In the genomic region with DNA sequence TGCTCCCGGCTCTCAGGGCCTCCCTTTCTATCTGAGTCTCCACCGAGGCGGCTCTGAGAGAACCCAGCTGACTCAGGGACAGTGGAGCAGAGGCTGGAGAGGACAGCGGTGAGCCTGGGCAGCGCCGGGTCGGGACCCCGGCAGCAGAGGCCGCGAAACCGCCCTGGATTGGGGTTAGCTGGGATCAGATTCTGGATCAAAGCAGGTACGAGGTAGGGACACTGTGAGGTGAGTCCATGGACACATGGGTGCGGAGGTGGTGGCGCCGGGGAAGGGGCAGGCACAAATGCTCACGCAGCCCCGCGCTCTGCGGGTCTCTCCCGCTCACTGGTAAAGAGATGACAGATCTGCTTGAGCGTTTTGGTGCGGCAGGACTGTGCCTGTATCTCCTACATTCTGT, we compare ENCODE assay signal across 14 cellular contexts.
DNase-seq lines count a peak whose midpoint lies in the region; ATAC-seq and TF ChIP-seq lines count a peak whose summit lies in the region.
"Had no signal": no experiment of that assay in that cellular context is flagged by ENCODE, and none has a peak within 500 bp of the region (broad histone marks: within the 10 kb centered on the region; RNA-seq: fewer than 3 reads in every experiment).

No MANE protein-coding gene starts in this region.

- H3K4me1 Mint-ChIP-seq in GM23338 = peaks cover 25% of the 10 kb centered on the region

- H2BK12ac ChIP-seq in neuronal stem cell (ENCODE audit: low read length) = no peak overlapping the region

- H3K27ac ChIP-seq in GM23338 (ENCODE audit: low read depth) (no peak overlapping the region), PC-9 (peak overlapping the region; percentile 97), epithelial cell of prostate (peak overlapping the region; percentile 98), neuronal stem cell (replicated peaks; ENCODE audit: low read length) (no peak overlapping the region)
- H3K27ac ChIP-seq: A549 had no signal

- H3K36me3 ChIP-seq in GM23338 (ENCODE audit: insufficient read depth) (no peaks in the 10 kb centered on the region), PC-9 (ENCODE audit: low read depth) (no peaks in the 10 kb centered on the region), neuronal stem cell (replicated peaks in 1 of 2; ENCODE audit: control insufficient read depth in 2 of 2, insufficient read depth in 2 of 2, low read length in 2 of 2) (no peaks in the 10 kb centered on the region)
- H3K36me3 ChIP-seq: BE2C had no signal

- peak overlapping the region; percentile 69 for H3K18ac ChIP-seq in neuronal stem cell (ENCODE audit: low read length)

- H3K4me3 ChIP-seq in GM23338 (no peak overlapping the region), PC-9 (no peak overlapping the region), neuronal stem cell (ENCODE audit: low read length in 2 of 2) (no peak overlapping the region)
- H3K4me3 ChIP-seq: A549 had no signal

- H2AK5ac ChIP-seq in neuronal stem cell (ENCODE audit: low read depth, low read length) = no peak overlapping the region

- TSS peak; percentile 46 for BruUV-seq in PC-9 (replicated peaks; lab: Mats Ljungman, UMichigan)

- H3K9me3 ChIP-seq in PC-9 (ENCODE audit: insufficient read depth, low read depth) = peaks cover 10% of the 10 kb centered on the region; the same call in 1 of the 2 replicates
- H3K9me3 ChIP-seq in neuronal stem cell (replicated peaks in 1 of 2; ENCODE audit: control insufficient read depth in 2 of 2, insufficient read depth in 1 of 2, low read depth in 1 of 2, low read length in 2 of 2) = no peaks in the 10 kb centered on the region
- H3K9me3 ChIP-seq: A549, BE2C had no signal

- POLR2A ChIA-PET in PC-9 (lab: Charles Lee; ENCODE audit: unreplicated experiment) = no interaction called here

- H3K27me3 ChIP-seq in GM23338 (ENCODE audit: insufficient read depth) (no peaks in the 10 kb centered on the region), PC-9 (ENCODE audit: insufficient read depth, low read depth) (no peaks in the 10 kb centered on the region), neuronal stem cell (ENCODE audit: control insufficient read depth in 3 of 3, insufficient read depth in 3 of 3, low read depth in 1 of 3, low read length in 3 of 3) (no peaks in the 10 kb centered on the region)
- H3K27me3 ChIP-seq: BE2C had no signal

- no peaks in the 10 kb centered on the region for H3K79me1 ChIP-seq in neuronal stem cell (ENCODE audit: low read depth, low read length)

- H2BK15ac ChIP-seq in neuronal stem cell (ENCODE audit: low read length) = no peak overlapping the region

- H3F3A ChIP-seq in GM23338 (replicated peaks; ENCODE audit: low read depth) = no peaks in the 10 kb centered on the region
- peaks cover 55% of the 10 kb centered on the region for H3F3A ChIP-seq in PC-9 (ENCODE audit: insufficient read depth, low read depth)

- H3K9me2 ChIP-seq in GM23338 (ENCODE audit: insufficient read depth) (0 out of 2 replicates have a peak, but pooled peaks cover 8% of the 10 kb centered on the region), PC-9 (ENCODE audit: insufficient read depth) (no peaks in the 10 kb centered on the region)

- H3K4me1 ChIP-seq in GM23338 (ENCODE audit: insufficient read depth) (no peaks in the 10 kb centered on the region), PC-9 (replicated peaks; ENCODE audit: insufficient read depth) (peaks cover 90% of the 10 kb centered on the region), neuronal stem cell (ENCODE audit: control insufficient read depth in 2 of 2, insufficient read depth in 1 of 2, low read depth in 1 of 2, low read length in 2 of 2) (peaks cover 0 to 4% of the 10 kb centered on the region in 2 donors)
- H3K4me1 ChIP-seq: A549, BE2C had no signal

- H3K23ac ChIP-seq in neuronal stem cell (ENCODE audit: low read depth, low read length, poor library complexity) = no peak overlapping the region

- peak overlapping the region; percentile 76 for H2BK5ac ChIP-seq in neuronal stem cell (ENCODE audit: low read length)

- CTCF ChIA-PET in PC-9 (lab: Charles Lee) = interaction anchor here (0.6 to 1.1 kb wide), 2 partner anchors 33 to 783 kb away, joined by 4 to 5 read pairs; no protein-coding TSS in a partner anchor

- no peak overlapping the region for H3K9ac ChIP-seq in neuronal stem cell (ENCODE audit: low read depth, low read length, poor library complexity)

- H4K20me1 ChIP-seq in GM23338 (replicated peaks; ENCODE audit: insufficient read depth) (no peaks in the 10 kb centered on the region), PC-9 (ENCODE audit: insufficient read depth) (no peaks in the 10 kb centered on the region)

- no peak overlapping the region for H2BK120ac ChIP-seq in neuronal stem cell (ENCODE audit: low read depth, low read length)

- H3K4ac ChIP-seq in neuronal stem cell (ENCODE audit: low read length) = no peak overlapping the region

- no peaks in the 10 kb centered on the region; the same call in 2 of the 3 replicates for H3K36me3 Mint-ChIP-seq in GM23338 (ENCODE audit: low read depth)
- H3K36me3 Mint-ChIP-seq: CD8-positive, alpha-beta memory T cell had no signal

- ATAC-seq in GM23338 = no peak
- ATAC-seq in HG02678 (IDR thresholded peaks at IDR 0.05; ENCODE audit: unreplicated experiment) = no peak
- ATAC-seq in HG03354 (IDR thresholded peaks at IDR 0.05; ENCODE audit: poor library complexity, severe bottlenecking, unreplicated experiment) = no peak
- ATAC-seq in GM18858 (IDR thresholded peaks at IDR 0.05; ENCODE audit: unreplicated experiment) = no peak

- H3K79me2 ChIP-seq in GM23338 (replicated peaks; ENCODE audit: insufficient read depth) = no peaks in the 10 kb centered on the region
- no peaks in the 10 kb centered on the region for H3K79me2 ChIP-seq in PC-9 (ENCODE audit: low read depth)

- WGBS in neuronal stem cell (ENCODE audit: extremely low coverage in 2 of 2, insufficient read length in 2 of 2, insufficient replicate concordance in 1 of 2), 2 donors = no CpG with 5 or more reads among the region's 22 CpGs

- no peak overlapping the region for H4K91ac ChIP-seq in neuronal stem cell (ENCODE audit: low read depth, low read length, poor library complexity)

- intact Hi-C loops in PC-9 (cut with micrococcal nuclease; ENCODE audit: unreplicated experiment) = loop anchor here (5.0 kb wide), 2 partner anchors 537 to 1102 kb away; no protein-coding TSS in a partner anchor

- DNase-seq in GM23338 (ENCODE audit: low spot score) = no peak
- DNase-seq in PC-9 = no peak
- DNase-seq in epithelial cell of prostate (ENCODE audit: low read depth, low spot score) = no peak
- no peak for DNase-seq in neuronal stem cell (ENCODE audit: low spot score)
- DNase-seq in NCI-H1930 (lab: John Stamatoyannopoulos, UW) = no peak
- DNase-seq: BE2C; CD8-positive, alpha-beta memory T cell; DND-41; GDM1; H7 had no signal

- TF ChIP-seq CTCF in GM23338 (conservative IDR thresholded peaks at IDR 0.05; ENCODE audit: low read depth in 2 of 2) (no peak), PC-9 (conservative IDR thresholded peaks at IDR 0.05) (no peak)

- no peak overlapping the region for H3K4me3 Mint-ChIP-seq in GM23338

- H3K27ac Mint-ChIP-seq in GM23338 = no peak overlapping the region

- H3K27me3 Mint-ChIP-seq in GM23338 (ENCODE audit: insufficient read depth, low read depth, poor library complexity) = peaks cover 1% of the 10 kb centered on the region

- H4K8ac ChIP-seq in neuronal stem cell (ENCODE audit: low read depth, low read length) = no peak overlapping the region

- peaks cover 8% of the 10 kb centered on the region; the same call in 2 of the 3 replicates for H3K9me3 Mint-ChIP-seq in GM23338
- H3K9me3 Mint-ChIP-seq: CD8-positive, alpha-beta memory T cell had no signal

- H3K14ac ChIP-seq in neuronal stem cell (ENCODE audit: low read length) = no peak overlapping the region

- peak overlapping the region; percentile 66; the same call in 1 of the 2 replicates for H2AFZ ChIP-seq in GM23338
- no peak overlapping the region; the same call in 1 of the 2 replicates for H2AFZ ChIP-seq in PC-9
- H2AFZ ChIP-seq in neuronal stem cell (ENCODE audit: low read length) = no peak overlapping the region

- no peak overlapping the region for H3K4me2 ChIP-seq in GM23338
- H3K4me2 ChIP-seq in PC-9 = peak overlapping the region; percentile 73
- H3K4me2 ChIP-seq in neuronal stem cell (ENCODE audit: insufficient read depth, low read length, poor library complexity, severe bottlenecking) = no peak overlapping the region
- H3K4me2 ChIP-seq: A549 had no signal

TF ChIP-seq in GM23338, 12 proteins besides CTCF, POLR2A, EP300 and RAD21 (continues in another document):
- TF ChIP-seq ZNF114 (CRISPR knock-in tag; IDR thresholded peaks at IDR 0.05) = no peak
- no peak for TF ChIP-seq POLR2AphosphoS5 (IDR thresholded peaks at IDR 0.05; ENCODE audit: low read depth)
- TF ChIP-seq, protein P1, sequence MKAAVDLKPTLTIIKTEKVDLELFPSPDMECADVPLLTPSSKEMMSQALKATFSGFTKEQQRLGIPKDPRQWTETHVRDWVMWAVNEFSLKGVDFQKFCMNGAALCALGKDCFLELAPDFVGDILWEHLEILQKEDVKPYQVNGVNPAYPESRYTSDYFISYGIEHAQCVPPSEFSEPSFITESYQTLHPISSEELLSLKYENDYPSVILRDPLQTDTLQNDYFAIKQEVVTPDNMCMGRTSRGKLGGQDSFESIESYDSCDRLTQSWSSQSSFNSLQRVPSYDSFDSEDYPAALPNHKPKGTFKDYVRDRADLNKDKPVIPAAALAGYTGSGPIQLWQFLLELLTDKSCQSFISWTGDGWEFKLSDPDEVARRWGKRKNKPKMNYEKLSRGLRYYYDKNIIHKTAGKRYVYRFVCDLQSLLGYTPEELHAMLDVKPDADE (IDR thresholded peaks at IDR 0.05) = no peak

Comparison
In these comparisons a context has a peak if more than half of its experiments do, and no peak if none do; other contexts are left out.
1. H3K27ac ChIP-seq: peak in PC-9 (single experiment) and epithelial cell of prostate (single experiment); none in GM23338 (single experiment) and neuronal stem cell (single experiment).